Comparison of ENCODE assay signal across 8 cellular contexts in the genomic region with DNA sequence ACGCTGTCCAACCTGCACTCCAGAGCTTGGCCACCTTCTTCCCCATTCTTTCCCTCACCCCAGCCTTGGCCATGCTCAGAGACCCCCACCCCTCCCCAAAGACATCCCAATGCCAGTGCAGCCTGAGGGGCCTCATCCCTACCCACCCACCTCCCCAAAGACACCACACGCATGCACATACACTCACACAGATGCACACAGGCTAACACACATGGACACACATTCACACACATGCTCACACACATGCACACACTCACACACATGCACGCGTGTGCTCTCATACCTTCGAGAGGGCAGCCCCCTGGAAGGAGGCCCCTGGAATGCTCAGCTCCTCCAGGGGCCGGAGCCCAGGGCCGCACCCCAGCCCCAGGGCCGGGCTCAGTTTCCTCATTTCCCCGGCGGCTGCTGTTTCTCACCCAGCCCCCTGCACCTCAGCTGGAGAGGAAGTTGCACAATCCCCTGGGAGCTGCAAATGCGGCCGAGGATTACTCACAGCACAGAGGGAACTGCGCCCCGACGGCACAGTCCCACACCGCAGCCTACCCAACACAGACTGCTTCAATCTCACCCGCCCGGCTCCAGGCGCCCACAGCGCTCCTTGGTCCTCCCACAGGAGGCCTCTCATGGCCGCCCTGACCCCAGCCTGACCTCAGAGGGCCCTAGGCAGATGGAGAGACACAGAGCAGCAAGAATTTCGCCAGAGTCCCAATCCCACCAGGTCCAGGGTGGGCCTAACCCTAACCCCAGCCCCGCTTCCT.
DNase-seq lines count a peak whose midpoint lies in the region; ATAC-seq, FAIRE-seq and TF ChIP-seq lines count a peak whose summit lies in the region.

No MANE protein-coding gene starts in this region.

- no peaks in the 10 kb centered on the region for H3K79me2 ChIP-seq in Loucy (ENCODE audit: insufficient read depth, low read length)

- peak; percentile 41 for TF ChIP-seq POLR2A in GM10847 (IDR thresholded peaks at IDR 0.05; ENCODE audit: extremely low read depth, insufficient read length)
- no peak for TF ChIP-seq POLR2A in H54 (IDR thresholded peaks at IDR 0.05; ENCODE audit: low read depth, low read length)

- no peaks in the 10 kb centered on the region for H3K9me3 ChIP-seq in Loucy (ENCODE audit: insufficient read depth, low read depth, low read length)
- no peaks in the 10 kb centered on the region for H3K9me3 ChIP-seq in iPS-15b (ENCODE audit: control insufficient read depth, insufficient read depth, low read length)

- H3K4me3 Mint-ChIP-seq in stimulated activated memory B cell treated with anti-CD40 and anti-IgM and Interleukin-4, amounts not matched to agents 10 μg/mL and 1 μg/mL and 100 μg/mL, for 72 hours: peak overlapping the region; percentile 86

- no peak overlapping the region for H3K4me3 ChIP-seq in Loucy (ENCODE audit: low read length, poor library complexity, severe bottlenecking)
- no peak overlapping the region for H3K4me3 ChIP-seq in iPS-15b (ENCODE audit: low read depth, low read length)

- peaks cover 31% of the 10 kb centered on the region for H3K4me1 ChIP-seq in Loucy (ENCODE audit: insufficient read depth, low read length, poor library complexity, severe bottlenecking)
- H3K4me1 ChIP-seq in iPS-15b (ENCODE audit: control insufficient read depth, insufficient read depth, low read length): peaks cover 4% of the 10 kb centered on the region

- H3K4me1 Mint-ChIP-seq in stimulated activated memory B cell treated with anti-CD40 and anti-IgM and Interleukin-4, amounts not matched to agents 10 μg/mL and 1 μg/mL and 100 μg/mL, for 72 hours: peaks cover 98% of the 10 kb centered on the region

- ATAC-seq in stimulated activated memory B cell treated with anti-CD40 and anti-IgM and Interleukin-4, amounts not matched to agents 10 μg/mL and 1 μg/mL and 100 μg/mL, for 72 hours: peak; percentile 94

- H3K27me3 Mint-ChIP-seq in stimulated activated memory B cell treated with anti-CD40 and anti-IgM and Interleukin-4, amounts not matched to agents 10 μg/mL and 1 μg/mL and 100 μg/mL, for 72 hours: no peaks in the 10 kb centered on the region

- peak overlapping the region; percentile 95 for H3K27ac Mint-ChIP-seq in stimulated activated memory B cell treated with anti-CD40 and anti-IgM and Interleukin-4, amounts not matched to agents 10 μg/mL and 1 μg/mL and 100 μg/mL, for 72 hours

- DNase-seq in H54 (ENCODE audit: insufficient read length, low spot score) (peak; percentile 94), amniotic stem cell (lab: John Stamatoyannopoulos, UW) (peak; percentile 82), NCI-H128 (lab: John Stamatoyannopoulos, UW; ENCODE audit: unreplicated experiment) (no peak)
- no peak for DNase-seq in NK-92 treated with Interleukin-12 subunit alpha and Interleukin-12 subunit beta, amount 100 ng/mL, for 24 hours (lab: John Stamatoyannopoulos, UW)

- H4K20me1 ChIP-seq in Loucy (ENCODE audit: insufficient read depth, low read length, poor library complexity, severe bottlenecking): no peaks in the 10 kb centered on the region

- no peak overlapping the region for H2AFZ ChIP-seq in Loucy (ENCODE audit: low read length)

- H3K9ac ChIP-seq in Loucy (ENCODE audit: low read depth, low read length, poor library complexity, severe bottlenecking): peak overlapping the region; percentile 25
- peak overlapping the region; percentile 60 for H3K9ac ChIP-seq in iPS-15b (ENCODE audit: low read depth, low read length)

- no peaks in the 10 kb centered on the region for H3K9me3 Mint-ChIP-seq in stimulated activated memory B cell treated with anti-CD40 and anti-IgM and Interleukin-4, amounts not matched to agents 10 μg/mL and 1 μg/mL and 100 μg/mL, for 72 hours

- TF ChIP-seq CTCF in Loucy (conservative IDR thresholded peaks at IDR 0.05; ENCODE audit: low read length): no peak

- FAIRE-seq in H54 (lab: Jason Lieb, UNC): no peak

- no peaks in the 10 kb centered on the region for H3K36me3 ChIP-seq in Loucy (ENCODE audit: insufficient read depth, low read length)
- no peaks in the 10 kb centered on the region for H3K36me3 ChIP-seq in iPS-15b (ENCODE audit: control insufficient read depth, insufficient read depth, low read length)

- peak overlapping the region; percentile 49 for H3K4me2 ChIP-seq in Loucy (ENCODE audit: low read depth, low read length, poor library complexity, severe bottlenecking)

- H3F3A ChIP-seq in Loucy (ENCODE audit: low read depth): no peaks in the 10 kb centered on the region

- no peaks in the 10 kb centered on the region for H3K9me2 ChIP-seq in Loucy (replicated peaks; ENCODE audit: low read depth, low read length)

- H3K27me3 ChIP-seq in Loucy (ENCODE audit: insufficient read depth, low read length, poor library complexity, severe bottlenecking) (no peaks in the 10 kb centered on the region), iPS-15b (ENCODE audit: control insufficient read depth, insufficient read depth, low read length) (no peaks in the 10 kb centered on the region)

- peaks cover 15% of the 10 kb centered on the region for H3K36me3 Mint-ChIP-seq in stimulated activated memory B cell treated with anti-CD40 and anti-IgM and Interleukin-4, amounts not matched to agents 10 μg/mL and 1 μg/mL and 100 μg/mL, for 72 hours

Comparison
In these comparisons a context has a peak if more than half of its experiments do, and no peak if none do; other contexts are left out.
1. DNase-seq: peak in H54 (single experiment) and amniotic stem cell (single experiment); none in NK-92 treated with Interleukin-12 subunit alpha and Interleukin-12 subunit beta, amount 100 ng/mL, for 24 hours (single experiment) and NCI-H128 (single experiment).